ENCODE assay signal across 10 cellular contexts in the genomic region with DNA sequence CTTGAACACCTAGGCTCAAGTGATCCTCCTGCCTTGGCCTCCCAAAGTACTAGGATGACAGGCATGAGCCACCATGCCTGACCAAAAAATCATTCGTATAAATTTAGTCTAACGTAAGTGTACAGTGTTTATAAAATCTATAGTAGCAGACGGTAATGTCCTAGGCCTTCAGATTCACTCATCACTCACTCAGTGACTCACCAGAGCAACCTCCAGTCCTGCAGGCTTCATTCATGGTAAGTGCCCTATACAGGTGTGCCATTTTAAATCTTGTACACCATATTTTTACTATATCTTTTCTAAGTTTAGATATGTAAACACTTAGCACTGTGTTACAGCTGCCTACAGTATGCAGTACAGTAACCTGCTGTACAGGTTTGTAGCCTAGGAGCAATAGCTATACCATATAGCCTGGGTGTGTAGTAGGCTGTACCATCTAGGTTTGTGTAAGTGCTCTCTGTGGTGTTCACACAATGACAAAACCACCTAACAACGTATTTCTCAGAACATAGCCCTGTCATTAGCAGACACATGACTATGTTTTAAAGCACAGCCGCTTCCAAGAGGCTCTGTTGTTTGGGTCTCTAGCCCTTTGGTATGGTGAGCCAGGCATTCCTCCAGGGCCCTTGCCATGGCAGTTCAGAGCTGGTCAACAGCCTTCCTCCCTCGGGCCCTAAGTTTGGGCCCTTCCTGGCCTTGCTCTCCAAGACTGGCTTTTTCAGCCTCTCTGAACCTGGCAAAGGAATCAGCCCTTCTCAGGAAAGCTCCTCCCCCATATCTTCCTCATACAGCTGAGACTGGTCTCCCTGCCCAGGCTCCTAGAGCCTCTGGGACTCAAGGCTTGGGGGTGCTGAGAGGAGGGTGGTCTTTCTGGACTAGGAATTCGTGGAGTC. TPM values are rescaled to one million over a fixed set of nuclear protein-coding genes. Genes with fewer than 3 reads are reported as not detected.
DNase-seq lines count a peak whose midpoint lies in the region; ATAC-seq, FAIRE-seq and TF ChIP-seq lines count a peak whose summit lies in the region.
"Had no signal": no experiment of that assay in that cellular context is flagged by ENCODE, and none has a peak within 500 bp of the region (broad histone marks: within the 10 kb centered on the region; RNA-seq: fewer than 3 reads in every experiment).

No MANE protein-coding gene starts in this region.

- H3K4me1 ChIP-seq in PC-3 (ENCODE audit: insufficient read depth, low read length) (peaks cover 91% of the 10 kb centered on the region), esophagus (ENCODE audit: control insufficient read depth in 2 of 2, insufficient read depth in 2 of 2, low read length in 1 of 2) (peaks cover 11 to 57% of the 10 kb centered on the region in 2 donors), small intestine (ENCODE audit: control insufficient read depth in 2 of 2, insufficient read depth in 1 of 2, low read depth in 1 of 2, low read length in 1 of 2) (peaks cover 6 to 15% of the 10 kb centered on the region in 2 donors)

- H4K20me1 ChIP-seq in PC-3 (ENCODE audit: low read length) = no peaks in the 10 kb centered on the region

- CTCF ChIA-PET in PC-3 (lab: Charles Lee) = interaction anchor here (2.0 to 2.2 kb wide), 2 partner anchors 24 to 79 kb away, joined by 9 to 10 read pairs; no protein-coding TSS in a partner anchor
- CTCF ChIA-PET in activated CD8-positive, alpha-beta memory T cell treated with anti-CD3 and anti-CD28 coated beads, Interleukin-2, amount 10 ng/mL, durations not matched to agents 7 days and 5 days (lab: Charles Lee) = interaction anchor here (1.0 to 13.7 kb wide), 12 partner anchors 9 to 97 kb away, joined by 3 to 317 read pairs (median 36); a partner anchor contains a TSS

- no peak overlapping the region for H2AFZ ChIP-seq in PC-3 (ENCODE audit: low read length)

- H3F3A ChIP-seq in PC-3 (ENCODE audit: low read length, unreplicated experiment) = peaks cover 11% of the 10 kb centered on the region

- DNase-seq in PC-3 (peak; percentile 89), small intestine (peak; percentile 33), CD1c-positive myeloid dendritic cell (ENCODE audit: extremely low spot score) (no peak), NCI-H446 treated with DMSO at 0.1 percent for 48 hours (lab: John Stamatoyannopoulos, UW) (no peak)
- DNase-seq in activated CD8-positive, alpha-beta memory T cell treated with anti-CD3 and anti-CD28 coated beads, Interleukin-2, amount 10 ng/mL, durations not matched to agents 7 days and 5 days = no peak
- DNase-seq: activated naive CD4-positive, alpha-beta T cell treated with anti-CD3 and anti-CD28 coated beads, Interleukin-2, amount 10 ng/mL, durations not matched to agents 7 days and 5 days; DMS79 treated with DMSO at 0.1 percent for 48 hours; NCI-H526 treated with DMSO at 0.1 percent for 48 hours; nucleus accumbens had no signal

- H3K27me3 Mint-ChIP-seq in activated CD8-positive, alpha-beta memory T cell treated with anti-CD3 and anti-CD28 coated beads, Interleukin-2, amount 10 ng/mL, durations not matched to agents 7 days and 5 days = peaks cover 2% of the 10 kb centered on the region

- no peaks in the 10 kb centered on the region for H3K36me3 Mint-ChIP-seq in activated CD8-positive, alpha-beta memory T cell treated with anti-CD3 and anti-CD28 coated beads, Interleukin-2, amount 10 ng/mL, durations not matched to agents 7 days and 5 days
- H3K36me3 Mint-ChIP-seq: activated naive CD4-positive, alpha-beta T cell treated with anti-CD3 and anti-CD28 coated beads, Interleukin-2, amount 10 ng/mL, durations not matched to agents 7 days and 5 days had no signal

- H3K9ac ChIP-seq in PC-3 (ENCODE audit: low read length) = peak overlapping the region; percentile 98

- peak overlapping the region; percentile 80 for H3K4me2 ChIP-seq in PC-3 (ENCODE audit: low read length)

- H3K27ac Mint-ChIP-seq in activated CD8-positive, alpha-beta memory T cell treated with anti-CD3 and anti-CD28 coated beads, Interleukin-2, amount 10 ng/mL, durations not matched to agents 7 days and 5 days = no peak overlapping the region
- H3K27ac Mint-ChIP-seq: activated naive CD4-positive, alpha-beta T cell treated with anti-CD3 and anti-CD28 coated beads, Interleukin-2, amount 10 ng/mL, durations not matched to agents 7 days and 5 days had no signal

- peak overlapping the region; percentile 33; the same call in 1 of the 2 replicates for H3K4me3 ChIP-seq in PC-3 (ENCODE audit: low read length)
- H3K4me3 ChIP-seq in esophagus (ENCODE audit: low read depth in 1 of 2, low read length in 2 of 2) = no peak overlapping the region
- no peak overlapping the region for H3K4me3 ChIP-seq in small intestine (ENCODE audit: low read depth in 1 of 2, low read length in 2 of 2)

- no TSS peak for BruUV-seq in PC-3 (replicated peaks; lab: Mats Ljungman, UMichigan)

- H3K27me3 ChIP-seq in PC-3 (ENCODE audit: low read length) = no peaks in the 10 kb centered on the region
- no peaks in the 10 kb centered on the region for H3K27me3 ChIP-seq in esophagus (ENCODE audit: control insufficient read depth in 1 of 2, insufficient read depth in 2 of 2, low read length in 2 of 2)
- H3K27me3 ChIP-seq in small intestine (ENCODE audit: control insufficient read depth in 2 of 2, insufficient read depth in 2 of 2, low read length in 2 of 2) = no peaks in the 10 kb centered on the region

- TF ChIP-seq CTCF in PC-3 (conservative IDR thresholded peaks at IDR 0.05; ENCODE audit: low read depth, low read length) = no peak

- H3K4me3 Mint-ChIP-seq in activated CD8-positive, alpha-beta memory T cell treated with anti-CD3 and anti-CD28 coated beads, Interleukin-2, amount 10 ng/mL, durations not matched to agents 7 days and 5 days = no peak overlapping the region
- H3K4me3 Mint-ChIP-seq: activated naive CD4-positive, alpha-beta T cell treated with anti-CD3 and anti-CD28 coated beads, Interleukin-2, amount 10 ng/mL, durations not matched to agents 7 days and 5 days had no signal

- H3K9me3 ChIP-seq in PC-3 (ENCODE audit: low read length) (no peaks in the 10 kb centered on the region), esophagus (ENCODE audit: control insufficient read depth in 2 of 2, insufficient read depth in 1 of 2, low read depth in 1 of 2, low read length in 1 of 2) (no peaks in the 10 kb centered on the region), small intestine (ENCODE audit: control insufficient read depth, low read depth) (no peaks in the 10 kb centered on the region)

- H3K27ac ChIP-seq in PC-3 (ENCODE audit: low read length) (peak overlapping the region; percentile 100), esophagus (ENCODE audit: low read depth in 2 of 2, low read length in 1 of 2) (peak overlapping the region; percentile 93 to 96), small intestine (ENCODE audit: low read depth in 1 of 2, low read length in 1 of 2) (peak overlapping the region in 1 of 2 donors; percentile 40)

- ATAC-seq in PC-3 = peak; percentile 4
- no peak for ATAC-seq in activated CD8-positive, alpha-beta memory T cell treated with anti-CD3 and anti-CD28 coated beads, Interleukin-2, amount 10 ng/mL, durations not matched to agents 7 days and 5 days

- no peaks in the 10 kb centered on the region for H3K9me2 ChIP-seq in PC-3 (replicated peaks; ENCODE audit: low read length)

- POLR2A ChIA-PET in PC-3 (lab: Charles Lee; ENCODE audit: unreplicated experiment) = interaction anchor here (0.6 to 0.7 kb wide), 2 partner anchors 15 to 112 kb away, joined by 4 read pairs; a partner anchor contains a TSS

- peaks cover 42% of the 10 kb centered on the region for H3K79me2 ChIP-seq in PC-3 (ENCODE audit: low read length)

- H3K9me3 Mint-ChIP-seq in activated CD8-positive, alpha-beta memory T cell treated with anti-CD3 and anti-CD28 coated beads, Interleukin-2, amount 10 ng/mL, durations not matched to agents 7 days and 5 days (ENCODE audit: low read depth) = no peaks in the 10 kb centered on the region
- H3K9me3 Mint-ChIP-seq: activated naive CD4-positive, alpha-beta T cell treated with anti-CD3 and anti-CD28 coated beads, Interleukin-2, amount 10 ng/mL, durations not matched to agents 7 days and 5 days had no signal

- H3K36me3 ChIP-seq in PC-3 (ENCODE audit: low read depth, low read length) = peaks cover 7% of the 10 kb centered on the region
- peaks cover 0 to 4% of the 10 kb centered on the region in 2 donors for H3K36me3 ChIP-seq in esophagus (ENCODE audit: control insufficient read depth in 2 of 2, insufficient read depth in 2 of 2, low read length in 1 of 2)
- no peaks in the 10 kb centered on the region for H3K36me3 ChIP-seq in small intestine (ENCODE audit: control insufficient read depth in 2 of 2, insufficient read depth in 2 of 2, low read length in 2 of 2)

- intact Hi-C loops in PC-3 (cut with micrococcal nuclease) = loop anchor here (5.0 to 10.0 kb wide), 3 partner anchors 65 to 162 kb away; a partner anchor contains a TSS

- H3K4me1 Mint-ChIP-seq in activated CD8-positive, alpha-beta memory T cell treated with anti-CD3 and anti-CD28 coated beads, Interleukin-2, amount 10 ng/mL, durations not matched to agents 7 days and 5 days = peaks cover 2% of the 10 kb centered on the region

- no peak for FAIRE-seq in small intestine (lab: Jason Lieb, UNC)

- 58 to 63% methylated on average over 7 of the region's 7 CpGs for WGBS in esophagus, 2 donors
- 61 to 66% (median 63%) methylated on average over 7 of the region's 7 CpGs for WGBS in small intestine, 3 donors

RNA-seq across cellular contexts. Expression of a gene that starts 1.9 kb away (rescaled TPM):
- total RNA-seq in PC-3 (2014; rRNA removed) = 56.1 and 101 TPM in 2 replicates
- 10 to 100 TPM; 21.1 to 58.1 TPM for polyA plus RNA-seq in esophagus
- polyA plus RNA-seq in small intestine = 1 to 10 TPM; 2.2 to 7.4 (median 2.7) TPM
- 1 to 10 TPM in 1 of 2 experiments, under 1 TPM in 1; 0.45 to 1.5 TPM for total RNA-seq in activated CD8-positive, alpha-beta memory T cell treated with anti-CD3 and anti-CD28 coated beads, Interleukin-2, amount 10 ng/mL, durations not matched to agents 7 days and 5 days

RNA-seq across cellular contexts. Expression of a gene that starts 8.2 kb away (rescaled TPM):
- not detected in 2 replicates for total RNA-seq in PC-3 (2014; rRNA removed)
- 1 to 10 TPM in 1 of 2 donors, under 1 TPM in 1; 0.25 to 2.8 TPM for polyA plus RNA-seq in esophagus
- polyA plus RNA-seq in small intestine = over 10,000 TPM in 2 of 3 donors, 1,000 to 10,000 TPM in 1; 4,043 to 32,483 (median 28,942) TPM
- not detected for total RNA-seq in activated CD8-positive, alpha-beta memory T cell treated with anti-CD3 and anti-CD28 coated beads, Interleukin-2, amount 10 ng/mL, durations not matched to agents 7 days and 5 days

RNA-seq across cellular contexts. Expression of a gene that starts 15.4 kb away (rescaled TPM):
- total RNA-seq in PC-3 (2014; rRNA removed) = 0.87 and 2.7 TPM in 2 replicates
- polyA plus RNA-seq in esophagus = 1 to 10 TPM in 1 of 2 donors, under 1 TPM in 1; 0.33 to 1.3 TPM
- 10 to 100 TPM in 1 of 3 donors, 1 to 10 TPM in 2; 2.2 to 12.2 (median 3.4) TPM for polyA plus RNA-seq in small intestine
- under 1 TPM; 0.23 to 0.37 TPM for total RNA-seq in activated CD8-positive, alpha-beta memory T cell treated with anti-CD3 and anti-CD28 coated beads, Interleukin-2, amount 10 ng/mL, durations not matched to agents 7 days and 5 days

RNA-seq across cellular contexts. Expression of a gene that starts 19.2 kb away (rescaled TPM):
- 22.1 and 32.1 TPM in 2 replicates for total RNA-seq in PC-3 (2014; rRNA removed)
- 1 to 10 TPM; 6.4 to 7.0 TPM for polyA plus RNA-seq in esophagus
- 1 to 10 TPM; 4.7 to 7.6 (median 5.4) TPM for polyA plus RNA-seq in small intestine
- 10 to 100 TPM in 1 of 2 experiments, 1 to 10 TPM in 1; 4.9 to 10.2 TPM for total RNA-seq in activated CD8-positive, alpha-beta memory T cell treated with anti-CD3 and anti-CD28 coated beads, Interleukin-2, amount 10 ng/mL, durations not matched to agents 7 days and 5 days

RNA-seq across cellular contexts. Expression of a gene that starts 34.9 kb away (rescaled TPM):
- total RNA-seq in PC-3 (2014; rRNA removed) = 1.3 and 3.2 TPM in 2 replicates
- polyA plus RNA-seq in esophagus = 1 to 10 TPM; 5.3 to 7.3 TPM
- polyA plus RNA-seq in small intestine = 1 to 10 TPM; 5.6 to 8.1 (median 7.6) TPM
- 100 to 1,000 TPM; 104 to 120 TPM for total RNA-seq in activated CD8-positive, alpha-beta memory T cell treated with anti-CD3 and anti-CD28 coated beads, Interleukin-2, amount 10 ng/mL, durations not matched to agents 7 days and 5 days

Comparison
In these comparisons a context has a peak if more than half of its experiments do, and no peak if none do; other contexts are left out.
1. DNase-seq: peak in PC-3 (single experiment) and small intestine (single experiment); none in CD1c-positive myeloid dendritic cell (single experiment), activated CD8-positive, alpha-beta memory T cell treated with anti-CD3 and anti-CD28 coated beads, Interleukin-2, amount 10 ng/mL, durations not matched to agents 7 days and 5 days (single experiment) and NCI-H446 treated with DMSO at 0.1 percent for 48 hours (single experiment).
2. RNA of a gene that starts 1.9 kb away (total RNA-seq): 56.1 to 101 TPM in PC-3; 0.45 to 1.5 TPM in activated CD8-positive, alpha-beta memory T cell treated with anti-CD3 and anti-CD28 coated beads, Interleukin-2, amount 10 ng/mL, durations not matched to agents 7 days and 5 days; every median in the first group is over 10 times any median in the second.